In genomic region chr17:76700627-76701470, GRCh38 we compare ENCODE assay signal across 8 cellular contexts. TPM values are rescaled to one million over a fixed set of nuclear protein-coding genes. Genes with fewer than 3 reads are reported as not detected.
DNase-seq lines count a peak whose midpoint lies in the region; ATAC-seq and TF ChIP-seq lines count a peak whose summit lies in the region.

No MANE protein-coding gene starts in this region.

- peak; percentile 71 for DNase-seq in GM04504 (ENCODE audit: low read depth)
- DNase-seq in T-helper 17 cell = no peak
- peak; percentile 40 for DNase-seq in glutamatergic neuron
- DNase-seq in psoas muscle = peak; percentile 75 to 87
- DNase-seq in UCSD-AML1 (lab: John Stamatoyannopoulos, UW; ENCODE audit: unreplicated experiment) = no peak
- DNase-seq in OCI-M2 (lab: John Stamatoyannopoulos, UW; ENCODE audit: unreplicated experiment) = no peak

- H3K9me3 ChIP-seq in T-helper 17 cell (ENCODE audit: control insufficient read depth, low read length, poor library complexity, severe bottlenecking) (no peaks in the 10 kb centered on the region), psoas muscle (no peaks in the 10 kb centered on the region)

- peaks cover 47% of the 10 kb centered on the region for H3K4me1 ChIP-seq in psoas muscle

- TF ChIP-seq CTCF in glutamatergic neuron (IDR thresholded peaks at IDR 0.05; ENCODE audit: partially characterized antibody, unreplicated experiment) (no peak), psoas muscle (IDR thresholded peaks at IDR 0.05) (no peak)

- H3K27me3 ChIP-seq in psoas muscle (ENCODE audit: insufficient read depth in 3 of 3, low read length in 2 of 3) = no peaks in the 10 kb centered on the region

- intact Hi-C loops in psoas muscle (cut with DNase I) = no loop called here

- H3K27me3 Mint-ChIP-seq in T-helper 17 cell (no peaks in the 10 kb centered on the region), glutamatergic neuron (ENCODE audit: unreplicated experiment) (peaks cover 5% of the 10 kb centered on the region)

- H3K27ac Mint-ChIP-seq in T-helper 17 cell = peak overlapping the region; percentile 57
- peak overlapping the region; percentile 91 for H3K27ac Mint-ChIP-seq in glutamatergic neuron (ENCODE audit: unreplicated experiment)

- peaks cover 17% of the 10 kb centered on the region for H3K9me3 Mint-ChIP-seq in glutamatergic neuron (ENCODE audit: unreplicated experiment)

- peak overlapping the region; percentile 66 for H3K4me3 ChIP-seq in psoas muscle

- H3K36me3 ChIP-seq in psoas muscle (ENCODE audit: insufficient read depth in 1 of 2, low read depth in 1 of 2) = no peaks in the 10 kb centered on the region

- H3K4me1 Mint-ChIP-seq in T-helper 17 cell = peaks cover 14% of the 10 kb centered on the region
- H3K4me1 Mint-ChIP-seq in glutamatergic neuron (ENCODE audit: low read depth, unreplicated experiment) = peaks cover 43% of the 10 kb centered on the region

- H3K36me3 Mint-ChIP-seq in T-helper 17 cell (ENCODE audit: low read depth) (no peaks in the 10 kb centered on the region), glutamatergic neuron (ENCODE audit: unreplicated experiment) (no peaks in the 10 kb centered on the region)

- 8 to 19% (median 14%) methylated on average over 32 of the region's 32 CpGs for WGBS in psoas muscle, 3 donors

- H3K4me3 Mint-ChIP-seq in T-helper 17 cell = peak overlapping the region; percentile 68
- peak overlapping the region; percentile 76 for H3K4me3 Mint-ChIP-seq in glutamatergic neuron (ENCODE audit: unreplicated experiment)

- ATAC-seq in T-helper 17 cell (peak; percentile 39), psoas muscle (peak; percentile 86 to 92 (median 90)), HG03139 (IDR thresholded peaks at IDR 0.05; ENCODE audit: unreplicated experiment) (no peak), GM18498 (IDR thresholded peaks at IDR 0.05; ENCODE audit: unreplicated experiment) (no peak)

- peak overlapping the region; percentile 97 for H3K27ac ChIP-seq in psoas muscle

RNA-seq across cellular contexts. Expression of gene MXRA7, which starts 9.9 kb away (rescaled TPM):
- total RNA-seq in T-helper 17 cell (1 to 10 TPM; 5.7 to 8.0 TPM), glutamatergic neuron (ENCODE audit: unreplicated experiment) (236 TPM), psoas muscle (10 to 100 TPM; 40.8 to 75.1 (median 52.0) TPM)
- polyA plus RNA-seq in psoas muscle = 10 to 100 TPM; 34.6 to 43.2 (median 37.6) TPM

RNA-seq across cellular contexts. Expression of gene JMJD6, which starts 25.6 kb away (rescaled TPM):
- total RNA-seq in T-helper 17 cell (100 to 1,000 TPM; 124 to 137 TPM), glutamatergic neuron (ENCODE audit: unreplicated experiment) (39.0 TPM), psoas muscle (10 to 100 TPM; 30.8 to 61.9 (median 53.6) TPM)
- 10 to 100 TPM; 32.3 to 81.9 (median 51.6) TPM for polyA plus RNA-seq in psoas muscle

RNA-seq across cellular contexts. Expression of gene METTL23, which starts 25.8 kb away (rescaled TPM):
- total RNA-seq in T-helper 17 cell (10 to 100 TPM; 35.1 to 36.2 TPM), glutamatergic neuron (ENCODE audit: unreplicated experiment) (24.3 TPM), psoas muscle (10 to 100 TPM; 19.0 to 27.0 (median 24.3) TPM)
- 10 to 100 TPM; 30.8 to 54.0 (median 36.5) TPM for polyA plus RNA-seq in psoas muscle

RNA-seq across cellular contexts. Expression of gene SRSF2, which starts 36.3 kb away (rescaled TPM):
- total RNA-seq in T-helper 17 cell (100 to 1,000 TPM; 351 to 393 TPM), glutamatergic neuron (ENCODE audit: unreplicated experiment) (188 TPM), psoas muscle (100 to 1,000 TPM in 2 of 4 donors, 10 to 100 TPM in 2; 57.9 to 128 (median 90.6) TPM)
- 100 to 1,000 TPM in 2 of 3 donors, 10 to 100 TPM in 1; 81.9 to 135 (median 118) TPM for polyA plus RNA-seq in psoas muscle

RNA-seq across cellular contexts. Expression of gene MFSD11, which starts 37.1 kb away (rescaled TPM):
- total RNA-seq in T-helper 17 cell (10 to 100 TPM; 29.4 to 36.7 TPM), glutamatergic neuron (ENCODE audit: unreplicated experiment) (33.7 TPM), psoas muscle (10 to 100 TPM; 18.7 to 26.5 (median 22.0) TPM)
- 10 to 100 TPM; 10.1 to 27.4 (median 10.3) TPM for polyA plus RNA-seq in psoas muscle

Comparison
In these comparisons a context has a peak if more than half of its experiments do, and no peak if none do; other contexts are left out.
1. DNase-seq: peak in GM04504 (single experiment), glutamatergic neuron (single experiment) and psoas muscle (2 of 2); none in T-helper 17 cell (0 of 3), UCSD-AML1 (single experiment) and OCI-M2 (single experiment).
2. ATAC-seq: peak in T-helper 17 cell (single experiment) and psoas muscle (4 of 4); none in HG03139 (single experiment) and GM18498 (single experiment).
3. RNA of gene MXRA7, which starts 9.9 kb away (total RNA-seq): 236 TPM in glutamatergic neuron (single experiment) and 40.8 to 75.1 TPM in psoas muscle; 5.7 to 8.0 TPM in T-helper 17 cell; every median in the first group is over 4 times any median in the second.